ENCODE assay signal across 10 cellular contexts in the genomic region with DNA sequence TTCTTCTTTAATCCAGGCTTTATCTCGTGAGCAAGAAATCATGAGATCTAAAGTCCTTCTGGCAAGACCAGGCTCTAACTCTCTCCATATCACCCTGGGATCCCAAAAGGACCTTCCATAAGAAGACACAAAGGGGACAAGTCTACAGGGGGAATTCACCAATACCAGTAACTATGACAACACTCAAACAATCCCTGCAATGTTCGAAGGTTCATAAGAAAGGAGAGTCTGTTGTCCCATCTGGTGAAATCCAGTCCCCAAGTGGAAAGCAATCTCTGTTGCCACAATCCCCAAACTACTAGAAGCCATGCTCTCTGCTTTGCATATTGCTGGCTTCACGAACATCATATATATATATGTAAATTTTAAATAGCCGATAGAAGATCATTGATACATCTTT.
"Had no signal": no experiment of that assay in that cellular context is flagged by ENCODE, and none has a peak within 500 bp of the region (broad histone marks: within the 10 kb centered on the region; RNA-seq: fewer than 3 reads in every experiment).

No MANE protein-coding gene starts in this region.

- H3K4me3 ChIP-seq: gastrocnemius medialis, right atrium auricular region had no signal

- H3K27me3 ChIP-seq: brain microvascular endothelial cell, gastrocnemius medialis, right atrium auricular region had no signal

- DNase-seq: activated CD4-positive, alpha-beta T cell treated with anti-CD3 and anti-CD28 coated beads, Interleukin-2, amount 10 ng/mL, durations not matched to agents 7 days and 5 days; activated CD4-positive, CD25-positive, alpha-beta regulatory T cell; activated CD8-positive, alpha-beta memory T cell treated with anti-CD3 and anti-CD28 coated beads for 24 hours; activated naive CD4-positive, alpha-beta T cell treated with anti-CD3 and anti-CD28 coated beads for 36 hours; brain microvascular endothelial cell; effector CD8-positive, alpha-beta T cell; gastrocnemius medialis; stimulated activated CD4-positive, alpha-beta T cell treated with anti-CD3 and anti-CD28 coated beads, Interleukin-1b, Interleukin-23, amount 100 ng/mL, for 48 hours had no signal

- H3K4me1 ChIP-seq: parathyroid adenoma had no signal

- H3K9me3 ChIP-seq: gastrocnemius medialis, right atrium auricular region had no signal

- H3K27ac ChIP-seq: brain microvascular endothelial cell, gastrocnemius medialis, parathyroid adenoma had no signal

- H3K36me3 ChIP-seq: brain microvascular endothelial cell had no signal
